Comparison of ENCODE assay signal across 20 cellular contexts in the genomic region with DNA sequence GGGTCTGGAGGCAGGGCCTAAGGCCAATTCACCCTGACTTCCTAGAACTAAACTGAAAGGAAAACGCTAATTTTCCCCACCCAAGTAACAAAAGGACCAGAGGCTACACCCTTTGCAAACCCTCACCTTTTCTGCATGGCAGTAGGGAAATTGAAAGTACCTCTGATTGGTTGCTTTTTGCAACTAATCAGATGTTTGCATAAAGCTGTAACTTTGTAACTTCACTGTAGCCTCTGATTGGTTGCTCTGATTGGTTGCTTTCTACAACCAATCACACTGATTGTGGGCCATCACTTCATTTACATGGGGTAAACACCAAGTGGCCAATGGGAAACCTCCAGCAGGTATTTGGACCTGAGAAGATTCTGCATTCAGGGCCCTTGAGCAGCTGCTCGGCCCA. TPM values are rescaled to one million over a fixed set of nuclear protein-coding genes. Genes with fewer than 3 reads are reported as not detected.
DNase-seq lines count a peak whose midpoint lies in the region; ATAC-seq, FAIRE-seq and TF ChIP-seq lines count a peak whose summit lies in the region.
"Had no signal": no experiment of that assay in that cellular context is flagged by ENCODE, and none has a peak within 500 bp of the region (broad histone marks: within the 10 kb centered on the region; RNA-seq: fewer than 3 reads in every experiment).

No MANE protein-coding gene starts in this region.

- FAIRE-seq in H54 (lab: Jason Lieb, UNC): no peak
- FAIRE-seq: A204.1, endometrium, GM12892 had no signal

- no peak for DNase-seq in activated T-cell treated with anti-CD3 and anti-CD28 coated beads, Interleukin-2, amount 50 U/mL, for 24 hours
- DNase-seq in activated T-cell treated with anti-CD3 and anti-CD28 coated beads, Interleukin-2, amount 50 U/mL, for 48 hours: no peak
- DNase-seq in OCI-M1 (lab: John Stamatoyannopoulos, UW): peak; percentile 54
- no peak for DNase-seq in glutamatergic neuron
- no peak for DNase-seq in H54 (ENCODE audit: insufficient read length, low spot score)
- DNase-seq: activated CD4-positive, alpha-beta T cell treated with anti-CD3 and anti-CD28 coated beads for 48 hours; activated naive CD4-positive, alpha-beta T cell treated with anti-CD3 and anti-CD28 coated beads, Interleukin-2, amount 50 U/mL, for 16 hours; colonic mucosa; hypothalamus; KG1; NCI-H2029; NCI-H510A; stimulated activated CD4-positive, alpha-beta T cell treated with anti-CD3 and anti-CD28 coated beads, Interleukin-4, amount 100 ng/mL, for 1 hour had no signal

- no peaks in the 10 kb centered on the region for H3K27me3 Mint-ChIP-seq in activated T-cell treated with anti-CD3 and anti-CD28 coated beads, Interleukin-2, amount 50 U/mL, for 24 hours
- no peaks in the 10 kb centered on the region for H3K27me3 Mint-ChIP-seq in glutamatergic neuron (ENCODE audit: unreplicated experiment)
- H3K27me3 Mint-ChIP-seq in stimulated activated memory B cell treated with anti-CD40 and anti-IgM and Interleukin-4, amounts not matched to agents 10 μg/mL and 1 μg/mL and 100 μg/mL, for 72 hours: no peaks in the 10 kb centered on the region
- H3K27me3 Mint-ChIP-seq: type B pancreatic cell had no signal

- ATAC-seq in stimulated activated memory B cell treated with anti-CD40 and anti-IgM and Interleukin-4, amounts not matched to agents 10 μg/mL and 1 μg/mL and 100 μg/mL, for 72 hours: no peak
- ATAC-seq in HG02973 (IDR thresholded peaks at IDR 0.05; ENCODE audit: unreplicated experiment): no peak
- ATAC-seq in GM18502 (IDR thresholded peaks at IDR 0.05; ENCODE audit: poor library complexity, unreplicated experiment): no peak

- H3K4me3 Mint-ChIP-seq in activated T-cell treated with anti-CD3 and anti-CD28 coated beads, Interleukin-2, amount 50 U/mL, for 24 hours: no peak overlapping the region
- no peak overlapping the region for H3K4me3 Mint-ChIP-seq in glutamatergic neuron (ENCODE audit: unreplicated experiment)
- H3K4me3 Mint-ChIP-seq in stimulated activated memory B cell treated with anti-CD40 and anti-IgM and Interleukin-4, amounts not matched to agents 10 μg/mL and 1 μg/mL and 100 μg/mL, for 72 hours: no peak overlapping the region
- H3K4me3 Mint-ChIP-seq: type B pancreatic cell had no signal

- TF ChIP-seq CTCF in glutamatergic neuron (IDR thresholded peaks at IDR 0.05; ENCODE audit: partially characterized antibody, unreplicated experiment): no peak

- H3K4me1 Mint-ChIP-seq in activated T-cell treated with anti-CD3 and anti-CD28 coated beads, Interleukin-2, amount 50 U/mL, for 24 hours (ENCODE audit: low read depth): peaks cover 17% of the 10 kb centered on the region
- H3K4me1 Mint-ChIP-seq in glutamatergic neuron (ENCODE audit: low read depth, unreplicated experiment): peaks cover 24% of the 10 kb centered on the region
- peaks cover 30% of the 10 kb centered on the region for H3K4me1 Mint-ChIP-seq in stimulated activated memory B cell treated with anti-CD40 and anti-IgM and Interleukin-4, amounts not matched to agents 10 μg/mL and 1 μg/mL and 100 μg/mL, for 72 hours

- peaks cover 4% of the 10 kb centered on the region for H3K9me3 Mint-ChIP-seq in activated T-cell treated with anti-CD3 and anti-CD28 coated beads, Interleukin-2, amount 50 U/mL, for 24 hours
- H3K9me3 Mint-ChIP-seq in glutamatergic neuron (ENCODE audit: unreplicated experiment): peaks cover 6% of the 10 kb centered on the region
- peaks cover 4% of the 10 kb centered on the region for H3K9me3 Mint-ChIP-seq in stimulated activated memory B cell treated with anti-CD40 and anti-IgM and Interleukin-4, amounts not matched to agents 10 μg/mL and 1 μg/mL and 100 μg/mL, for 72 hours
- H3K9me3 Mint-ChIP-seq: type B pancreatic cell had no signal

- peak overlapping the region; percentile 71 for H3K27ac Mint-ChIP-seq in activated T-cell treated with anti-CD3 and anti-CD28 coated beads, Interleukin-2, amount 50 U/mL, for 24 hours
- peak overlapping the region; percentile 78 for H3K27ac Mint-ChIP-seq in glutamatergic neuron (ENCODE audit: unreplicated experiment)
- peak overlapping the region; percentile 69 for H3K27ac Mint-ChIP-seq in stimulated activated memory B cell treated with anti-CD40 and anti-IgM and Interleukin-4, amounts not matched to agents 10 μg/mL and 1 μg/mL and 100 μg/mL, for 72 hours

- no peak for TF ChIP-seq POLR2A in H54 (IDR thresholded peaks at IDR 0.05; ENCODE audit: low read depth, low read length)

- peaks cover 53% of the 10 kb centered on the region for H3K36me3 Mint-ChIP-seq in activated T-cell treated with anti-CD3 and anti-CD28 coated beads, Interleukin-2, amount 50 U/mL, for 24 hours (ENCODE audit: low read depth)
- peaks cover 6% of the 10 kb centered on the region for H3K36me3 Mint-ChIP-seq in glutamatergic neuron (ENCODE audit: unreplicated experiment)
- peaks cover 30% of the 10 kb centered on the region for H3K36me3 Mint-ChIP-seq in stimulated activated memory B cell treated with anti-CD40 and anti-IgM and Interleukin-4, amounts not matched to agents 10 μg/mL and 1 μg/mL and 100 μg/mL, for 72 hours

RNA-seq across cellular contexts. Expression of a gene that starts 20.8 kb away (rescaled TPM):
- 43.8 TPM for total RNA-seq in glutamatergic neuron (ENCODE audit: unreplicated experiment)

RNA-seq across cellular contexts. Expression of a gene that starts 22.7 kb away (rescaled TPM):
- 130 TPM for total RNA-seq in glutamatergic neuron (ENCODE audit: unreplicated experiment)
